Comparison of ENCODE assay signal across 8 cellular contexts in the genomic region with DNA sequence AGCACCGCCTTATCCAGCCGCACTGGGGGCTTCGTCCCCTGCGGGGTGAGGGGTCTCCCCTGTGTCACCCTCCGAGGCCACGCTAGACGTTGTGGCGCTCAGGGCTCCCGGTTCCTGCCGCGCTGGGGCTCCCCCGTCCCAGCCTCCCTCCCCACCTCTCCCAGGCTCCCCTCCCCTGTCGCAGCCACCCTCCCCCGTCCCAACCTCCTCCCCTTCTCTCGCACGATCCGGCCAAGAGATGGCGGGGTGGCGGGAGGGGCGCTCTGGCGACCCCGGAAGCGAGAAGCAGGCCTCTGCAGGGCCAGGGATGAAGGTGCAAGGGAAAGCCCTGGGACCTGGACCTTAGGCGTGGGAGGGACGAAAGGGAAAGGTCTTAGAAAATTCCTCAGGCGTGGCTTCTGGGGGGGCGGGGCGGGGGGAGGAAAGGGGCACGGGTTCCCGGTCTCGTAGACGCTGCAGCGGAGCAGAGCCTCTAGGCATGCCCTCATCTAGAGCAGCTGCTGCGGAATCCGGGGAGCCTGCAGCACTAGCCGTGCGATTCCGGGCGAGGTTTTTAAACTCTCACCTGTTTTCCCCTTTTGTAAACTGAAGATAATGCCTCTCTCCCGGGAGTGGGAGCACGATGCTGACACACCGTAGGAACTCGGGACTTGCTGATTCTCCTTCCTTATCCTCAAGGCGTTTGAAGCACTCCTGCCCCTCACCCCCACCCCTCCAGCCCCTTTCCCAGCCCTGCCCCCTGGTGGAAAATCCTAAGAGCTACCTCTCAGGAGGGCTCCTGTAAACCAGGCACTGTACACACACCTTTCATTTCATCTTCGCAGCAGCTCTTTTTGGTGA. TPM values are rescaled to one million over a fixed set of nuclear protein-coding genes. Genes with fewer than 3 reads are reported as not detected.
DNase-seq lines count a peak whose midpoint lies in the region; ATAC-seq, FAIRE-seq and TF ChIP-seq lines count a peak whose summit lies in the region.

No MANE protein-coding gene starts in this region.

- H3K27me3 Mint-ChIP-seq in activated T-cell treated with anti-CD3 and anti-CD28 coated beads, Interleukin-2, amount 50 U/mL, for 72 hours (ENCODE audit: low read depth), result peaks cover 68% of the 10 kb centered on the region

- H3K4me1 Mint-ChIP-seq in activated T-cell treated with anti-CD3 and anti-CD28 coated beads, Interleukin-2, amount 50 U/mL, for 72 hours (ENCODE audit: low read depth), result peaks cover 7% of the 10 kb centered on the region

- H3K27ac Mint-ChIP-seq in activated T-cell treated with anti-CD3 and anti-CD28 coated beads, Interleukin-2, amount 50 U/mL, for 72 hours, result peak overlapping the region; percentile 8

- FAIRE-seq in pancreas (lab: Jason Lieb, UNC), result no peak

- no peaks in the 10 kb centered on the region for H3K36me3 Mint-ChIP-seq in activated T-cell treated with anti-CD3 and anti-CD28 coated beads, Interleukin-2, amount 50 U/mL, for 72 hours (ENCODE audit: insufficient read depth in 2 of 2)

- 3% methylated on average over 43 to 45 of the region's 45 CpGs for WGBS in pancreas, 2 donors

- ATAC-seq in HG02885 (IDR thresholded peaks at IDR 0.05; ENCODE audit: poor library complexity, unreplicated experiment) (peak; percentile 36), pancreas (peak; percentile 76 to 81 (median 78)), HG02970 (IDR thresholded peaks at IDR 0.05; ENCODE audit: low FRiP score, unreplicated experiment) (no peak)
- peak; percentile 70 to 76 for ATAC-seq in activated T-cell treated with anti-CD3 and anti-CD28 coated beads, Interleukin-2, amount 50 U/mL, for 72 hours (replicated peaks in 1 of 2)

- no peaks in the 10 kb centered on the region for H3K9me3 Mint-ChIP-seq in activated T-cell treated with anti-CD3 and anti-CD28 coated beads, Interleukin-2, amount 50 U/mL, for 72 hours

- TF ChIP-seq CTCF in foreskin fibroblast (IDR thresholded peaks at IDR 0.05; ENCODE audit: low read depth, low read length) (peak; percentile 48), pancreas (IDR thresholded peaks at IDR 0.05) (peak; percentile 21 to 47 (median 32))

- no peaks in the 10 kb centered on the region for H3K27me3 ChIP-seq in pancreas

- H3K27ac ChIP-seq in pancreas, result peak overlapping the region; percentile 62 to 87 (median 68)

- DNase-seq in SIG-M5 treated with dmso at 0.1 percent for 504 hours (lab: John Stamatoyannopoulos, UW; ENCODE audit: unreplicated experiment), result peak; percentile 49
- DNase-seq in SIG-M5 (lab: John Stamatoyannopoulos, UW), result no peak
- DNase-seq in NCI-H510A (lab: John Stamatoyannopoulos, UW), result peak; percentile 77
- peak; percentile 47 to 53 for DNase-seq in activated T-cell treated with anti-CD3 and anti-CD28 coated beads, Interleukin-2, amount 50 U/mL, for 72 hours
- DNase-seq in foreskin fibroblast, result peak in 1 of 2 donors; percentile 67
- DNase-seq in pancreas, result peak in 5 of 6 donors; percentile 64 to 76 (median 66)

- H3K36me3 ChIP-seq in pancreas, result no peaks in the 10 kb centered on the region

- no peaks in the 10 kb centered on the region for H3K9me3 ChIP-seq in pancreas

- H3K4me3 ChIP-seq in foreskin fibroblast (ENCODE audit: low read depth in 1 of 2, low read length in 2 of 2), result peak overlapping the region; percentile 51 to 64
- peak overlapping the region; percentile 14 to 63 (median 44) for H3K4me3 ChIP-seq in pancreas

- peaks cover 0 to 32% (median 23%) of the 10 kb centered on the region in 3 donors for H3K4me1 ChIP-seq in pancreas

- intact Hi-C loops in pancreas (cut with DNase I), result no loop called here

- H3K4me3 Mint-ChIP-seq in activated T-cell treated with anti-CD3 and anti-CD28 coated beads, Interleukin-2, amount 50 U/mL, for 72 hours, result peak overlapping the region; percentile 78 to 86

RNA-seq across cellular contexts. Expression of gene KCNJ5, which starts 14.4 kb away (rescaled TPM):
- total RNA-seq in activated T-cell treated with anti-CD3 and anti-CD28 coated beads, Interleukin-2, amount 50 U/mL, for 72 hours, result under 1 TPM in 1 of 2 donors, not detected in 1; 0.05 TPM
- total RNA-seq in pancreas, result 10 to 100 TPM in 4 of 6 donors, 1 to 10 TPM in 2; 4.6 to 17.6 (median 12.0) TPM
- 1 to 10 TPM; 1.1 to 2.8 TPM for polyA plus RNA-seq in pancreas

RNA-seq across cellular contexts. Expression of gene TP53AIP1, which starts 37.1 kb away (rescaled TPM):
- total RNA-seq in activated T-cell treated with anti-CD3 and anti-CD28 coated beads, Interleukin-2, amount 50 U/mL, for 72 hours, result under 1 TPM in 1 of 2 donors, not detected in 1; 0.14 TPM
- under 1 TPM in 4 of 6 donors, not detected in 2; 0.12 to 0.19 (median 0.13) TPM for total RNA-seq in pancreas
- 1 to 10 TPM in 1 of 2 donors, under 1 TPM in 1; 0.70 to 1.0 TPM for polyA plus RNA-seq in pancreas

RNA-seq across cellular contexts. Expression of gene KCNJ1, which starts 38.5 kb away (rescaled TPM):
- total RNA-seq in activated T-cell treated with anti-CD3 and anti-CD28 coated beads, Interleukin-2, amount 50 U/mL, for 72 hours, result not detected
- under 1 TPM in 3 of 6 donors, not detected in 3; 0.03 to 0.12 (median 0.06) TPM for total RNA-seq in pancreas
- under 1 TPM; 0.08 to 0.28 TPM for polyA plus RNA-seq in pancreas

Comparison
In these comparisons a context has a peak if more than half of its experiments do, and no peak if none do; other contexts are left out.
1. RNA of gene KCNJ5, which starts 14.4 kb away (total RNA-seq): 4.6 to 17.6 TPM in pancreas; 0.05 TPM in activated T-cell treated with anti-CD3 and anti-CD28 coated beads, Interleukin-2, amount 50 U/mL, for 72 hours; every median in the first group is over 4 times any median in the second.